ENCODE assay signal across 8 cellular contexts in the genomic region with DNA sequence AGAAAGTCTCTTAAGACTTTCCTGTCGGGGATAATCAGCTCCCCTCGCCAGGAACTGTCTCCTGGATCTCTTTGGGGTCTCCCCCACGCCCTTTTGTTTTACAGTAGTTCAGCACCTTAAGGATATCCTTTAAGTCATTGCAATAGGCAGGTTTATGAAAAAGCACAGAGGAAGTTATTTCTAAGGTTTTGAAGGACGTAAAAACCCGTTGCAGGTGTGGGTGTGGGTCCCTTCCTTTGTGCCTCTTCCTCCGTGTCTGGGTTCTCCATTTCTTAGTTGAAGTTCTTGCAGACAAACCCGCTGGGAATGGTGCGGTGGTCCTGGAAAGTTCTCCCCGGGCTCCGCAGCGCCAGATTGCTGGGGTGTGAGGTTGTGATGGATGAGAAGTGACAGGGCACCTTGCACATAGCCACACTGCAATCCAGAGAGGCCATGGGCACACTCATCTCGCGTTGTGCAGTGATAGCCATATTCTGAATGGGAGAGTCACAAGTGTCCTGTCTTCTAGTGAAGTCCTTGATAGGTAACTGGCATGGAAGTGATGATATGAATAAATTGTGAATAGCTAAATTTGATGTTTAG.
DNase-seq lines count a peak whose midpoint lies in the region; ATAC-seq and TF ChIP-seq lines count a peak whose summit lies in the region.

No MANE protein-coding gene starts in this region.

- H4K20me1 ChIP-seq in MM.1S (ENCODE audit: insufficient read depth, low read length), result no peaks in the 10 kb centered on the region

- DNase-seq in MM.1S, result no peak
- DNase-seq in cerebellar cortex (ENCODE audit: low spot score), result peak; percentile 66
- DNase-seq in mucosa of descending colon, result no peak
- DNase-seq in COLO829 (ENCODE audit: low spot score), result no peak

- H3K9me2 ChIP-seq in MM.1S (replicated peaks; ENCODE audit: insufficient read depth, low read length), result no peaks in the 10 kb centered on the region

- H3K79me2 ChIP-seq in MM.1S (ENCODE audit: low read length), result peaks cover 34% of the 10 kb centered on the region

- intact Hi-C loops in mucosa of descending colon (cut with DNase I, micrococcal nuclease), result no loop called here

- H3K9me3 ChIP-seq in ES-I3 (ENCODE audit: control insufficient read depth, insufficient read depth, low read length) (no peaks in the 10 kb centered on the region; the same call in 1 of the 2 replicates), MM.1S (replicated peaks; ENCODE audit: insufficient read depth, low read length) (no peaks in the 10 kb centered on the region), mucosa of descending colon (no peaks in the 10 kb centered on the region)

- 0 out of 2 replicates have a peak, but pooled peaks cover 4% of the 10 kb centered on the region for H3K36me3 ChIP-seq in ES-I3 (ENCODE audit: insufficient read depth, low read length)
- no peaks in the 10 kb centered on the region for H3K36me3 ChIP-seq in MM.1S (replicated peaks; ENCODE audit: insufficient read depth, low read length)
- no peaks in the 10 kb centered on the region for H3K36me3 ChIP-seq in mucosa of descending colon (ENCODE audit: low read depth)

- peak overlapping the region; percentile 83 for H3K4me2 ChIP-seq in MM.1S (ENCODE audit: low read depth, low read length)

- H3K4me3 ChIP-seq in MM.1S (ENCODE audit: low read length) (peak overlapping the region; percentile 64), mucosa of descending colon (no peak overlapping the region)

- H3K9ac ChIP-seq in ES-I3 (ENCODE audit: low read depth, low read length) (peak overlapping the region; percentile 58), MM.1S (ENCODE audit: low read length) (peak overlapping the region; percentile 37; the same call in 1 of the 2 replicates)

- TF ChIP-seq CTCF in MM.1S (IDR thresholded peaks at IDR 0.05; ENCODE audit: low read length) (no peak), mucosa of descending colon (IDR thresholded peaks at IDR 0.05) (no peak)

- no peak overlapping the region; the same call in 1 of the 2 replicates for H2AFZ ChIP-seq in MM.1S (ENCODE audit: low read length)

- H3F3A ChIP-seq in MM.1S (ENCODE audit: insufficient read depth, low read length), result no peaks in the 10 kb centered on the region

- H3K4me1 ChIP-seq in ES-I3 (ENCODE audit: insufficient read depth, low read length), result no peaks in the 10 kb centered on the region
- no peaks in the 10 kb centered on the region for H3K4me1 ChIP-seq in MM.1S (ENCODE audit: low read length)
- H3K4me1 ChIP-seq in mucosa of descending colon (ENCODE audit: low read depth), result peaks cover 8% of the 10 kb centered on the region

- ATAC-seq in mucosa of descending colon, result peak; percentile 41
- no peak for ATAC-seq in GM19023 (IDR thresholded peaks at IDR 0.05; ENCODE audit: unreplicated experiment)
- no peak for ATAC-seq in GM21360 (IDR thresholded peaks at IDR 0.05; ENCODE audit: unreplicated experiment)
- ATAC-seq in GM19328 (IDR thresholded peaks at IDR 0.05; ENCODE audit: unreplicated experiment), result no peak

- H3K27ac ChIP-seq in MM.1S (ENCODE audit: low read length), result no peak overlapping the region

- no peaks in the 10 kb centered on the region for H3K27me3 ChIP-seq in MM.1S (replicated peaks; ENCODE audit: insufficient read depth, low read length)
